ENCODE assay signal across 23 cellular contexts in genomic region chr10:55550241-55550640, GRCh38.
DNase-seq lines count a peak whose midpoint lies in the region; ATAC-seq, FAIRE-seq and TF ChIP-seq lines count a peak whose summit lies in the region.
"Had no signal": no experiment of that assay in that cellular context is flagged by ENCODE, and none has a peak within 500 bp of the region (broad histone marks: within the 10 kb centered on the region; RNA-seq: fewer than 3 reads in every experiment).

No MANE protein-coding gene starts in this region.

- DNase-seq in H54 (ENCODE audit: insufficient read length, low spot score) (peak; percentile 9), OCI-M1 (lab: John Stamatoyannopoulos, UW) (peak; percentile 45), astrocyte of the spinal cord (ENCODE audit: low read depth, low spot score) (peak; percentile 54), kidney epithelial cell (ENCODE audit: low read depth) (peak; percentile 32), retina (no peak), H7 (no peak)
- DNase-seq: activated CD4-positive, alpha-beta T cell treated with anti-CD3 and anti-CD28 coated beads for 48 hours; activated CD8-positive, alpha-beta memory T cell treated with anti-CD3 and anti-CD28 coated beads, Interleukin-2, amount 50 U/mL, for 48 hours; amygdala; CD4-positive, alpha-beta T cell; cerebellar nuclear complex; DMS79 treated with DMSO at 0.1 percent for 48 hours; effector memory CD4-positive, alpha-beta T cell; HFFc6; kidney; naive thymus-derived CD4-positive, alpha-beta T cell; NCI-H1436; NCI-H2227 treated with DMSO at 0.1 percent for 48 hours; RPMI8226; T-cell had no signal

- FAIRE-seq in H54 (lab: Jason Lieb, UNC), result peak; percentile 85
- FAIRE-seq: kidney had no signal

- H3K36me3 ChIP-seq in kidney epithelial cell (ENCODE audit: control insufficient read depth, insufficient read depth, low read length) (no peaks in the 10 kb centered on the region), H7 (replicated peaks; ENCODE audit: control insufficient read depth, insufficient read depth, low read length) (no peaks in the 10 kb centered on the region)
- H3K36me3 ChIP-seq: tibial nerve had no signal

- H3K4me3 ChIP-seq in astrocyte of the spinal cord (ENCODE audit: low read depth, low read length) (no peak overlapping the region), kidney epithelial cell (ENCODE audit: low read depth, low read length) (no peak overlapping the region), H7 (ENCODE audit: insufficient read depth, low read depth, low read length) (no peak overlapping the region)
- H3K4me3 ChIP-seq: tibial nerve had no signal

- in situ Hi-C loops in astrocyte of the spinal cord (cut with HindIII; ENCODE audit: low sequenced_read_pairs), result no loop called here

- no peak for ATAC-seq in HG03159 (IDR thresholded peaks at IDR 0.05; ENCODE audit: unreplicated experiment)
- no peak for ATAC-seq in HG03025 (IDR thresholded peaks at IDR 0.05; ENCODE audit: low FRiP score, unreplicated experiment)
- ATAC-seq: naive thymus-derived CD4-positive, alpha-beta T cell; T-cell had no signal

- H3K27me3 ChIP-seq in kidney epithelial cell (ENCODE audit: control insufficient read depth, insufficient read depth, low read length) (no peaks in the 10 kb centered on the region), H7 (ENCODE audit: control insufficient read depth, insufficient read depth, low read length) (no peaks in the 10 kb centered on the region)
- H3K27me3 ChIP-seq: tibial nerve had no signal

- TF ChIP-seq CTCF in astrocyte of the spinal cord (IDR thresholded peaks at IDR 0.05; ENCODE audit: low read depth, low read length) (no peak), kidney epithelial cell (IDR thresholded peaks at IDR 0.05; ENCODE audit: insufficient read depth, low read length, poor library complexity, severe bottlenecking) (no peak)

- TF ChIP-seq POLR2A in H54 (IDR thresholded peaks at IDR 0.05; ENCODE audit: low read depth, low read length), result no peak

Comparison
In these comparisons a context has a peak if more than half of its experiments do, and no peak if none do; other contexts are left out.
1. DNase-seq: peak in H54 (single experiment), OCI-M1 (single experiment), astrocyte of the spinal cord (single experiment) and kidney epithelial cell (single experiment); none in retina (single experiment) and H7 (single experiment).